In the genomic region with DNA sequence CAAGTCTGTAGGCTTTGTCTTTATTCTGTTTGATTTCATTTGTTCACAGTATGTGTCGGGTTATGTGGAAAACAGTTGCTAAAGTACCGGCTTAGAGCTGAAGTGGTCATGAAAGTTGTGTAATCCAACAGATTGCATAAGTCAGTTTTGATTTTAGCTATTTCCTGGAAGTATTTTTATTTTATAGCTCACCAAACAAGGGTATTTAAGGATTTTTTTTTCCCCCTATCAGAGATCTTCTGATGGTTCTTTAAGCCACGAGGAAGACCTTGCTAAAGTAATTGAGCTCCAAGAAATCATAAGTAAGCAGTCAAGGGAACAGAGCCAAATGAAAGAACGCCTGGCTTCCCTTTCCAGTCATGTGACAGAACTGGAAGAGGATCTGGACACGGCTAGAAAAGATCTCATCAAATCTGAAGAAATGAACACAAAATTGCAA, we compare ENCODE assay signal across 12 cellular contexts. TPM values are rescaled to one million over a fixed set of nuclear protein-coding genes. Genes with fewer than 3 reads are reported as not detected.
DNase-seq lines count a peak whose midpoint lies in the region; TF ChIP-seq lines count a peak whose summit lies in the region.
"Had no signal": no experiment of that assay in that cellular context is flagged by ENCODE, and none has a peak within 500 bp of the region (broad histone marks: within the 10 kb centered on the region; RNA-seq: fewer than 3 reads in every experiment).

No MANE protein-coding gene starts in this region.

- intact Hi-C loops in esophagus squamous epithelium (cut with DNase I), result no loop called here
- intact Hi-C loops in posterior cingulate gyrus (cut with DNase I), result no loop called here

- no peaks in the 10 kb centered on the region for H3K9me3 Mint-ChIP-seq in endothelial cell (ENCODE audit: unreplicated experiment)

- H3K27ac ChIP-seq in esophagus squamous epithelium (peak overlapping the region in 3 of 4 donors; percentile 18 to 73 (median 66)), muscle layer of colon (ENCODE audit: low read depth, low read length) (peak overlapping the region; percentile 48)
- H3K27ac ChIP-seq: SJSA1 had no signal

- H3K27me3 Mint-ChIP-seq in endothelial cell (ENCODE audit: unreplicated experiment), result no peaks in the 10 kb centered on the region

- peaks cover 0 to 32% (median 3%) of the 10 kb centered on the region in 3 donors for H3K4me1 ChIP-seq in esophagus squamous epithelium
- H3K4me1 ChIP-seq in muscle layer of colon (ENCODE audit: insufficient read depth, low read length), result peaks cover 25% of the 10 kb centered on the region

- TF ChIP-seq POLR2A in esophagus squamous epithelium (IDR thresholded peaks at IDR 0.05), result no peak

- H3K27me3 ChIP-seq in esophagus squamous epithelium (no peaks in the 10 kb centered on the region), muscle layer of colon (ENCODE audit: control insufficient read depth in 1 of 2, insufficient read depth in 2 of 2, low read length in 2 of 2) (no peaks in the 10 kb centered on the region)
- H3K27me3 ChIP-seq: SJSA1 had no signal

- H3K27ac Mint-ChIP-seq in endothelial cell (ENCODE audit: unreplicated experiment), result no peak overlapping the region

- no peaks in the 10 kb centered on the region for H3K4me1 Mint-ChIP-seq in endothelial cell (ENCODE audit: unreplicated experiment)

- H3K9ac ChIP-seq in muscle layer of colon (ENCODE audit: low read length), result no peak overlapping the region

- no peak for TF ChIP-seq CTCF in esophagus squamous epithelium (IDR thresholded peaks at IDR 0.05)
- no peak for TF ChIP-seq CTCF in endothelial cell (IDR thresholded peaks at IDR 0.05; ENCODE audit: unreplicated experiment)

- DNase-seq in SKM-1 treated with dmso at 0.1 percent for 144 hours (lab: John Stamatoyannopoulos, UW; ENCODE audit: unreplicated experiment) (peak; percentile 29), SKM-1 (lab: John Stamatoyannopoulos, UW; ENCODE audit: unreplicated experiment) (no peak), esophagus squamous epithelium (lab: John Stamatoyannopoulos, UW) (no peak), ureter (ENCODE audit: low spot score) (peak; percentile 52), C1 segment of cervical spinal cord (lab: John Stamatoyannopoulos, UW) (no peak), posterior cingulate gyrus (no peak), endothelial cell (ENCODE audit: low spot score) (no peak)
- DNase-seq: 8988T, dermis blood vessel endothelial cell, NCI-H1105 had no signal

- H3K4me3 Mint-ChIP-seq in endothelial cell (ENCODE audit: unreplicated experiment), result no peak overlapping the region

- H3K36me3 Mint-ChIP-seq in endothelial cell (ENCODE audit: low read depth, unreplicated experiment), result peaks cover 29% of the 10 kb centered on the region

- H3K36me3 ChIP-seq in esophagus squamous epithelium, result peaks cover 0 to 92% (median 6%) of the 10 kb centered on the region in 3 donors
- peaks cover 25% of the 10 kb centered on the region for H3K36me3 ChIP-seq in muscle layer of colon (ENCODE audit: insufficient read depth, low read length)

- no peaks in the 10 kb centered on the region for H3K9me3 ChIP-seq in esophagus squamous epithelium
- no peaks in the 10 kb centered on the region for H3K9me3 ChIP-seq in muscle layer of colon (ENCODE audit: low read length)
- H3K9me3 ChIP-seq: SJSA1 had no signal

- WGBS in esophagus squamous epithelium, 2 donors, result 29 to 66% methylated on average over 5 of the region's 5 CpGs

- H3K4me3 ChIP-seq in esophagus squamous epithelium (peak overlapping the region in 1 of 4 donors; percentile 21), muscle layer of colon (ENCODE audit: low read depth in 1 of 2, low read length in 2 of 2) (no peak overlapping the region)
- H3K4me3 ChIP-seq: SJSA1 had no signal

RNA-seq across cellular contexts. Expression of gene PPFIA1, which starts 55.9 kb away (rescaled TPM):
- total RNA-seq in esophagus squamous epithelium (10 to 100 TPM; 21.0 to 34.7 (median 29.8) TPM), ureter (65.2 TPM), endothelial cell (ENCODE audit: unreplicated experiment) (52.3 TPM)

Comparison
In these comparisons a context has a peak if more than half of its experiments do, and no peak if none do; other contexts are left out.
1. DNase-seq: peak in SKM-1 treated with dmso at 0.1 percent for 144 hours (single experiment) and ureter (single experiment); none in SKM-1 (single experiment), esophagus squamous epithelium (single experiment), C1 segment of cervical spinal cord (0 of 14), posterior cingulate gyrus (0 of 10) and endothelial cell (single experiment).